ENCODE assay signal across 13 cellular contexts in the genomic region with DNA sequence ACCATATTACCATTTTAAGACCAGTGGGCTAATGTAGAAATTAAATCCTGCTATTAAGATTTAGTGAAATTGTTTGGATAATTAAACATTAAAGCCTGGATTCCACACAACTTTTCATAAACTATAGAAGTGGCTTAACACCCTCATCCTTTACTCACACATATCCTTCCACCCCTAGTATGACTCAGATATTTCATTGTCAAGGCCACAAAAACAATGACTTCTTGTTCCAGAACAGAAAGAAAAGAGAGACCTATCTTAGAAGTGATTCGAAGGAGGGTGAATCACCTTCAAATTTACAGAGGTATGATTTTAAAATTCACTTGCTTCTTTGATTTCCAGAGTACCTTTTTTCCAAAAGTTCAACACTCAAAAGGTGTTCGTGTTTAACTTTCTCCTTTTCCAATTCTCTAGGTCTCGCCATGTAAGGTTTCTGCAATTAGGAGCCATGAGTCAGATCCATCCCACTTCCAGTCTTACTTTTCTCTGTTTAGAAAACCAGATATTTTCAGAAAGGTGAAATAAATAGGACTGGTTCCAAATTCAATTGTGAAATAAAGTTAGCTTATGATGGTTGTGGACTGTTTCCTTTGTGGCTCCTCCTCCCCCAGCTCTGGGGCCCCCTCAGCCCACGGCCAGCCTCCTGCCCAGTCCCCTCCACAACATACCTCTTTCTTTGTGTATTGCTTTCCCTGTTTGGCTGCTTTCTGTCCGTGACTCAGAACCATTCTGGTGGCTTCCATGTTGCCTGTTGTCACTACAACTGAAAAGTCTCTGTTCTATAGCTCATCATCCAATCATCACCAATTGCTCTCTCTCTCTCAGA. TPM values are rescaled to one million over a fixed set of nuclear protein-coding genes. Genes with fewer than 3 reads are reported as not detected.
DNase-seq lines count a peak whose midpoint lies in the region; TF ChIP-seq lines count a peak whose summit lies in the region.
"Had no signal": no experiment of that assay in that cellular context is flagged by ENCODE, and none has a peak within 500 bp of the region (broad histone marks: within the 10 kb centered on the region; RNA-seq: fewer than 3 reads in every experiment).

No MANE protein-coding gene starts in this region.

- peak overlapping the region; percentile 97 for H3K27ac Mint-ChIP-seq in activated T-helper 1 cell treated with anti-CD3 and anti-CD28 coated beads, Interleukin-12 subunit alpha, Interleukin-12 subunit beta, Interleukin-2, Interleukin-4 antibody, amounts not matched to agents 30 ng/mL and 10 ng/mL and 1 ng/mL, durations not matched to agents 14 hours and 24 hours and 36 hours
- H3K27ac Mint-ChIP-seq: IgD-negative memory B cell had no signal

- peaks cover 3% of the 10 kb centered on the region for H3K9me3 Mint-ChIP-seq in activated T-helper 1 cell treated with anti-CD3 and anti-CD28 coated beads, Interleukin-12 subunit alpha, Interleukin-12 subunit beta, Interleukin-2, Interleukin-4 antibody, amounts not matched to agents 30 ng/mL and 10 ng/mL and 1 ng/mL, durations not matched to agents 14 hours and 24 hours and 36 hours

- peak overlapping the region; percentile 31 for H3K4me3 ChIP-seq in fibroblast of pulmonary artery (replicated peaks; ENCODE audit: low read depth, low read length)
- H3K4me3 ChIP-seq: prostate gland, SJCRH30 had no signal

- intact Hi-C loops in activated T-helper 1 cell treated with anti-CD3 and anti-CD28 coated beads, Interleukin-12 subunit alpha, Interleukin-12 subunit beta, Interleukin-2, Interleukin-4 antibody, amounts not matched to agents 30 ng/mL and 10 ng/mL and 1 ng/mL, durations not matched to agents 14 hours and 24 hours and 36 hours (cut with micrococcal nuclease): loop anchor here (1.0 to 2.0 kb wide), 6 partner anchors 26 to 135 kb away; a partner anchor contains a TSS

- TF ChIP-seq CTCF in fibroblast of pulmonary artery (IDR thresholded peaks at IDR 0.05; ENCODE audit: low read length, missing control alignments): no peak

- H3K4me1 Mint-ChIP-seq in activated T-helper 1 cell treated with anti-CD3 and anti-CD28 coated beads, Interleukin-12 subunit alpha, Interleukin-12 subunit beta, Interleukin-2, Interleukin-4 antibody, amounts not matched to agents 30 ng/mL and 10 ng/mL and 1 ng/mL, durations not matched to agents 14 hours and 24 hours and 36 hours (ENCODE audit: low read depth): peaks cover 31% of the 10 kb centered on the region

- H3K36me3 Mint-ChIP-seq in activated T-helper 1 cell treated with anti-CD3 and anti-CD28 coated beads, Interleukin-12 subunit alpha, Interleukin-12 subunit beta, Interleukin-2, Interleukin-4 antibody, amounts not matched to agents 30 ng/mL and 10 ng/mL and 1 ng/mL, durations not matched to agents 14 hours and 24 hours and 36 hours (ENCODE audit: low read depth): peaks cover 53% of the 10 kb centered on the region

- H3K4me3 Mint-ChIP-seq in activated T-helper 1 cell treated with anti-CD3 and anti-CD28 coated beads, Interleukin-12 subunit alpha, Interleukin-12 subunit beta, Interleukin-2, Interleukin-4 antibody, amounts not matched to agents 30 ng/mL and 10 ng/mL and 1 ng/mL, durations not matched to agents 14 hours and 24 hours and 36 hours: peak overlapping the region; percentile 56
- H3K4me3 Mint-ChIP-seq: IgD-negative memory B cell had no signal

- no peaks in the 10 kb centered on the region for H3K27me3 Mint-ChIP-seq in activated T-helper 1 cell treated with anti-CD3 and anti-CD28 coated beads, Interleukin-12 subunit alpha, Interleukin-12 subunit beta, Interleukin-2, Interleukin-4 antibody, amounts not matched to agents 30 ng/mL and 10 ng/mL and 1 ng/mL, durations not matched to agents 14 hours and 24 hours and 36 hours (ENCODE audit: insufficient read depth)
- H3K27me3 Mint-ChIP-seq: IgD-negative memory B cell had no signal

- peak; percentile 71 for DNase-seq in activated CD8-positive, alpha-beta memory T cell treated with anti-CD3 and anti-CD28 coated beads, Interleukin-2, amount 50 U/mL, for 48 hours
- no peak for DNase-seq in activated CD8-positive, alpha-beta memory T cell treated with anti-CD3 and anti-CD28 coated beads for 24 hours
- DNase-seq in activated T-helper 1 cell treated with anti-CD3 and anti-CD28 coated beads, Interleukin-12 subunit alpha, Interleukin-12 subunit beta, Interleukin-2, Interleukin-4 antibody, amounts not matched to agents 30 ng/mL and 10 ng/mL and 1 ng/mL, durations not matched to agents 14 hours and 24 hours and 36 hours (ENCODE audit: low spot score): no peak
- DNase-seq in fibroblast of pulmonary artery (ENCODE audit: low read depth) (peak; percentile 82), substantia nigra (lab: John Stamatoyannopoulos, UW) (no peak), amygdala (lab: John Stamatoyannopoulos, UW) (no peak), SIG-M5 treated with dmso at 0.1 percent for 504 hours (lab: John Stamatoyannopoulos, UW; ENCODE audit: unreplicated experiment) (no peak)
- DNase-seq in stimulated activated CD8-positive, alpha-beta memory T cell treated with anti-CD3 and anti-CD28 coated beads, Interleukin-15, amount 100 ng/mL, for 48 hours (ENCODE audit: low read depth in 2 of 2): peak; percentile 18 to 52
- DNase-seq: activated effector memory CD4-positive, alpha-beta T cell treated with Interleukin-2 at 50 U/mL for 16 hours; NCI-H2171 treated with DMSO at 0.1 percent for 48 hours; SJCRH30 had no signal

- H3K27ac ChIP-seq in substantia nigra (ENCODE audit: low read depth, low read length, poor library complexity, severe bottlenecking): no peak overlapping the region
- H3K27ac ChIP-seq: prostate gland, SJCRH30 had no signal

RNA-seq across cellular contexts. Expression of a gene that starts 24.6 kb away (rescaled TPM):
- not detected in 2 replicates for total RNA-seq in activated T-helper 1 cell treated with anti-CD3 and anti-CD28 coated beads, Interleukin-12 subunit alpha, Interleukin-12 subunit beta, Interleukin-2, Interleukin-4 antibody, amounts not matched to agents 30 ng/mL and 10 ng/mL and 1 ng/mL, durations not matched to agents 14 hours and 24 hours and 36 hours

RNA-seq across cellular contexts. Expression of a gene that starts 28.0 kb away (rescaled TPM):
- 2.2 and 2.3 TPM in 2 replicates for total RNA-seq in activated T-helper 1 cell treated with anti-CD3 and anti-CD28 coated beads, Interleukin-12 subunit alpha, Interleukin-12 subunit beta, Interleukin-2, Interleukin-4 antibody, amounts not matched to agents 30 ng/mL and 10 ng/mL and 1 ng/mL, durations not matched to agents 14 hours and 24 hours and 36 hours
- total RNA-seq: SJCRH30 had no signal

RNA-seq across cellular contexts. Expression of a gene that starts 51.1 kb away (rescaled TPM):
- total RNA-seq in activated T-helper 1 cell treated with anti-CD3 and anti-CD28 coated beads, Interleukin-12 subunit alpha, Interleukin-12 subunit beta, Interleukin-2, Interleukin-4 antibody, amounts not matched to agents 30 ng/mL and 10 ng/mL and 1 ng/mL, durations not matched to agents 14 hours and 24 hours and 36 hours: 494 and 511 TPM in 2 replicates

Comparison
In these comparisons a context has a peak if more than half of its experiments do, and no peak if none do; other contexts are left out.
1. DNase-seq: peak in activated CD8-positive, alpha-beta memory T cell treated with anti-CD3 and anti-CD28 coated beads, Interleukin-2, amount 50 U/mL, for 48 hours (single experiment), fibroblast of pulmonary artery (single experiment) and stimulated activated CD8-positive, alpha-beta memory T cell treated with anti-CD3 and anti-CD28 coated beads, Interleukin-15, amount 100 ng/mL, for 48 hours (2 of 2); none in activated CD8-positive, alpha-beta memory T cell treated with anti-CD3 and anti-CD28 coated beads for 24 hours (single experiment), activated T-helper 1 cell treated with anti-CD3 and anti-CD28 coated beads, Interleukin-12 subunit alpha, Interleukin-12 subunit beta, Interleukin-2, Interleukin-4 antibody, amounts not matched to agents 30 ng/mL and 10 ng/mL and 1 ng/mL, durations not matched to agents 14 hours and 24 hours and 36 hours (single experiment), substantia nigra (0 of 49), amygdala (0 of 56) and SIG-M5 treated with dmso at 0.1 percent for 504 hours (single experiment).